9 cellular contexts compared by ENCODE assay signal in genomic region chr7:37052673-37053072, GRCh38.
DNase-seq lines count a peak whose midpoint lies in the region; ATAC-seq and TF ChIP-seq lines count a peak whose summit lies in the region.
"Had no signal": no experiment of that assay in that cellular context is flagged by ENCODE, and none has a peak within 500 bp of the region (broad histone marks: within the 10 kb centered on the region; RNA-seq: fewer than 3 reads in every experiment).

No MANE protein-coding gene starts in this region.

- no peak for ATAC-seq in activated T-cell treated with anti-CD3 and anti-CD28 coated beads, Interleukin-2, amount 50 U/mL, for 4 hours
- no peak for ATAC-seq in aorta (ENCODE audit: low FRiP score)
- ATAC-seq: stimulated activated effector memory CD8-positive, alpha-beta T cell treated with anti-CD3 and anti-CD28 coated beads, Interleukin-12 subunit alpha, Interleukin-12 subunit beta, amount 100 ng/mL, for 72 hours had no signal

- TF ChIP-seq RAD21 in liver (IDR thresholded peaks at IDR 0.05), result peak in 1 of 2 donors; percentile 8

- H3K27ac ChIP-seq in liver (ENCODE audit: low read depth in 1 of 2, low read length in 2 of 2), result no peak overlapping the region
- H3K27ac ChIP-seq in aorta (ENCODE audit: low read depth in 1 of 2, low read length in 2 of 2), result no peak overlapping the region

- H3K36me3 ChIP-seq in MG63, result no peaks in the 10 kb centered on the region
- no peaks in the 10 kb centered on the region for H3K36me3 ChIP-seq in liver (ENCODE audit: control insufficient read depth in 4 of 4, insufficient read depth in 3 of 4, low read depth in 1 of 4, low read length in 3 of 4)
- no peaks in the 10 kb centered on the region for H3K36me3 ChIP-seq in aorta (ENCODE audit: control insufficient read depth in 1 of 2, insufficient read depth in 2 of 2, low read length in 1 of 2)
- H3K36me3 ChIP-seq in BE2C, result no peaks in the 10 kb centered on the region

- TF ChIP-seq CTCF in GM12865 (IDR thresholded peaks at IDR 0.05; ENCODE audit: insufficient read depth, low read depth, low read length, missing control alignments), result no peak
- no peak for TF ChIP-seq CTCF in liver (IDR thresholded peaks at IDR 0.05; ENCODE audit: low read depth, low read length, missing input control)
- no peak for TF ChIP-seq CTCF in BE2C (IDR thresholded peaks at IDR 0.05; ENCODE audit: low read depth, low read length)

- no peak overlapping the region for H3K4me3 Mint-ChIP-seq in activated T-cell treated with anti-CD3 and anti-CD28 coated beads, Interleukin-2, amount 50 U/mL, for 4 hours
- H3K4me3 Mint-ChIP-seq: stimulated activated effector memory CD8-positive, alpha-beta T cell treated with anti-CD3 and anti-CD28 coated beads, Interleukin-12 subunit alpha, Interleukin-12 subunit beta, amount 100 ng/mL, for 72 hours had no signal

- 50% methylated on average over 3 of the region's 3 CpGs for WGBS in liver
- 26 to 31% methylated on average over 3 of the region's 3 CpGs for WGBS in aorta, 2 donors

- peaks cover 42% of the 10 kb centered on the region for H3K36me3 Mint-ChIP-seq in activated T-cell treated with anti-CD3 and anti-CD28 coated beads, Interleukin-2, amount 50 U/mL, for 4 hours (ENCODE audit: insufficient read depth)
- H3K36me3 Mint-ChIP-seq: stimulated activated effector memory CD8-positive, alpha-beta T cell treated with anti-CD3 and anti-CD28 coated beads, Interleukin-12 subunit alpha, Interleukin-12 subunit beta, amount 100 ng/mL, for 72 hours had no signal

- H3K4me1 ChIP-seq in liver (ENCODE audit: control insufficient read depth in 4 of 4, insufficient read depth in 4 of 4, low read length in 3 of 4) (peaks cover 0 to 2% (median 0%) of the 10 kb centered on the region in 4 donors), aorta (ENCODE audit: control insufficient read depth in 1 of 2, insufficient read depth in 2 of 2, low read length in 2 of 2) (no peaks in the 10 kb centered on the region), BE2C (no peaks in the 10 kb centered on the region)

- H3K4me1 Mint-ChIP-seq in activated T-cell treated with anti-CD3 and anti-CD28 coated beads, Interleukin-2, amount 50 U/mL, for 4 hours (ENCODE audit: low read depth), result peaks cover 4% of the 10 kb centered on the region
- H3K4me1 Mint-ChIP-seq: stimulated activated effector memory CD8-positive, alpha-beta T cell treated with anti-CD3 and anti-CD28 coated beads, Interleukin-12 subunit alpha, Interleukin-12 subunit beta, amount 100 ng/mL, for 72 hours had no signal

- no peaks in the 10 kb centered on the region for H3K9me3 ChIP-seq in MG63
- H3K9me3 ChIP-seq in liver (ENCODE audit: control insufficient read depth in 4 of 4, low read length in 3 of 4), result no peaks in the 10 kb centered on the region
- H3K9me3 ChIP-seq in aorta (ENCODE audit: control insufficient read depth, low read length), result no peaks in the 10 kb centered on the region
- no peaks in the 10 kb centered on the region for H3K9me3 ChIP-seq in BE2C

- DNase-seq in GM12865 (ENCODE audit: low read depth) (peak; percentile 13), MG63 (peak; percentile 16), amniotic epithelial cell (ENCODE audit: low read depth) (peak; percentile 39), aorta (no peak), BE2C (no peak)
- no peak for DNase-seq in stimulated activated naive CD4-positive, alpha-beta T cell treated with Interleukin-2 at 50 U/mL for 16 hours (lab: John Stamatoyannopoulos, UW)
- no peak for DNase-seq in activated T-cell treated with anti-CD3 and anti-CD28 coated beads, Interleukin-2, amount 50 U/mL, for 4 hours

- H3K9me3 Mint-ChIP-seq in activated T-cell treated with anti-CD3 and anti-CD28 coated beads, Interleukin-2, amount 50 U/mL, for 4 hours, result peaks cover 3% of the 10 kb centered on the region
- H3K9me3 Mint-ChIP-seq: stimulated activated effector memory CD8-positive, alpha-beta T cell treated with anti-CD3 and anti-CD28 coated beads, Interleukin-12 subunit alpha, Interleukin-12 subunit beta, amount 100 ng/mL, for 72 hours had no signal

- no peak overlapping the region for H3K4me3 ChIP-seq in GM12865 (ENCODE audit: low read depth, low read length)
- H3K4me3 ChIP-seq in MG63, result no peak overlapping the region
- no peak overlapping the region for H3K4me3 ChIP-seq in liver (ENCODE audit: low read depth in 1 of 3, low read length in 3 of 3)
- H3K4me3 ChIP-seq in aorta (ENCODE audit: low read length in 2 of 2), result no peak overlapping the region
- H3K4me3 ChIP-seq in BE2C (ENCODE audit: low read depth, low read length), result no peak overlapping the region

- H3K9ac ChIP-seq in liver (ENCODE audit: low read depth in 1 of 2, low read length in 2 of 2), result no peak overlapping the region

- no peaks in the 10 kb centered on the region for H3K27me3 Mint-ChIP-seq in activated T-cell treated with anti-CD3 and anti-CD28 coated beads, Interleukin-2, amount 50 U/mL, for 4 hours (ENCODE audit: low read depth)

- intact Hi-C loops in aorta (cut with DNase I), result no loop called here

- H3K27me3 ChIP-seq in MG63 (no peaks in the 10 kb centered on the region), liver (ENCODE audit: control insufficient read depth in 4 of 4, insufficient read depth in 4 of 4, low read length in 3 of 4) (no peaks in the 10 kb centered on the region), aorta (ENCODE audit: control insufficient read depth in 1 of 2, insufficient read depth in 2 of 2, low read length in 1 of 2) (no peaks in the 10 kb centered on the region), BE2C (no peaks in the 10 kb centered on the region)

TF ChIP-seq in liver, 16 proteins besides CTCF, POLR2A, EP300 and RAD21:
- peak; percentile 58 for TF ChIP-seq ATF3 (IDR thresholded peaks at IDR 0.05)
- TF ChIP-seq GABPA (IDR thresholded peaks at IDR 0.05 in 1 of 2, conservative IDR thresholded peaks at IDR 0.05 in 1 of 2), result no peak
- TF ChIP-seq ZBTB33 (IDR thresholded peaks at IDR 0.05), result no peak
- peak; percentile 99 for TF ChIP-seq REST (IDR thresholded peaks at IDR 0.05)

Comparison
In these comparisons a context has a peak if more than half of its experiments do, and no peak if none do; other contexts are left out.
1. DNase-seq: peak in GM12865 (single experiment), MG63 (single experiment) and amniotic epithelial cell (single experiment); none in stimulated activated naive CD4-positive, alpha-beta T cell treated with Interleukin-2 at 50 U/mL for 16 hours (single experiment), activated T-cell treated with anti-CD3 and anti-CD28 coated beads, Interleukin-2, amount 50 U/mL, for 4 hours (single experiment), aorta (0 of 2) and BE2C (single experiment).